In the genomic region with DNA sequence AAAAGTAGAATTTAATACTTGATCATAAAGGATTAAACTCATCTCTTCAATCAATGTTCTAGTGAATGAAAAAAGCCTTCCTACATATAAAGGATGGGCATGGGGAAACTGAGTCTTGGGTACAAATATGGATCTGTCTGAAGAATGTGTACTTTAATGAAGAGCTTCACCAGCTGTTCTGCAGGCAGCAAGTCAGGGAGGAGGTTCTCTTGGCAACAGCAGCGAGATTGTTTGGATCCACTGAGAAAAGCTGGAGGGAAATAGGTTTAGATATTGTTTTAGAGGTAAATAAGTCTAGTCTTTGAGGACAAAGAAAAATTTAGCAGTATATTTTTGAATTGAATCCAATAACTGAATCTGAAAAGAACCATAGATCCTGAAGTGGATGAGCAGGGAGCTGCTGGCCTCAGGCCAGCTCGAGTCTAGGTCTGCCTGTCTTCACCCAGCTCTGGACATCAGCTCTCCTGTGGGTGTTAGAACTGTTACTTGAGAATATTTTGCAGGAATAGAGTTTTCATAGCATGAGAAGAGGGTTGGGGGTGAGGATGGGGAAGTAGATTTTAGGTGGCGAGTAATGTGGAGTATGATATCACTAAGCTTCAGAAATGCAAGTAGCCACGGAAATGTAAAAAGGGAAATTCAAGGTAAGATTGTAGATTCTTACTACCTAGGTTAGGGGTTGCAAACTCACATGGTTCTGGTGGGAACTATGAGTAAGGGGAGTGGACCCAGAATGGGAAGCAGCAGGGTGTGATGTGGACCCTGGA, we compare ENCODE assay signal across 12 cellular contexts. TPM values are rescaled to one million over a fixed set of nuclear protein-coding genes. Genes with fewer than 3 reads are reported as not detected.
DNase-seq lines count a peak whose midpoint lies in the region; ATAC-seq and TF ChIP-seq lines count a peak whose summit lies in the region.
"Had no signal": no experiment of that assay in that cellular context is flagged by ENCODE, and none has a peak within 500 bp of the region (broad histone marks: within the 10 kb centered on the region; RNA-seq: fewer than 3 reads in every experiment).

No MANE protein-coding gene starts in this region.

- TF ChIP-seq CTCF in NB4 (IDR thresholded peaks at IDR 0.05; ENCODE audit: low read depth, low read length) (no peak), brain (conservative IDR thresholded peaks at IDR 0.05) (no peak), prostate gland (IDR thresholded peaks at IDR 0.05) (no peak)

- H3K9me3 ChIP-seq in prostate gland, result no peaks in the 10 kb centered on the region
- H3K9me3 ChIP-seq: tibial artery had no signal

- no peaks in the 10 kb centered on the region for H3K4me1 ChIP-seq in prostate gland (replicated peaks)

- intact Hi-C loops in prostate gland (cut with DNase I), result no loop called here

- TF ChIP-seq POLR2A in NB4 (IDR thresholded peaks at IDR 0.05; ENCODE audit: extremely low read depth, insufficient read length) (no peak), prostate gland (IDR thresholded peaks at IDR 0.05) (no peak)

- peaks cover 2% of the 10 kb centered on the region for H3K36me3 Mint-ChIP-seq in brain

- DNase-seq in NCI-H345 (lab: John Stamatoyannopoulos, UW) (peak; percentile 18), NCI-H345 treated with DMSO at 0.1 percent for 48 hours (lab: John Stamatoyannopoulos, UW; ENCODE audit: unreplicated experiment) (no peak), NB4 (ENCODE audit: low read depth) (peak; percentile 41), prostate gland (ENCODE audit: low spot score) (no peak), NCI-H2196 treated with DMSO at 0.1 percent for 48 hours (lab: John Stamatoyannopoulos, UW; ENCODE audit: unreplicated experiment) (no peak), NCI-H146 (lab: John Stamatoyannopoulos, UW) (no peak)
- DNase-seq: NCI-H2081, T1000, tibial artery had no signal

- WGBS in prostate gland, result 70% methylated on average over 4 of the region's 4 CpGs

- H3K4me3 ChIP-seq in NB4 (ENCODE audit: low read depth, low read length), result no peak overlapping the region
- no peak overlapping the region for H3K4me3 ChIP-seq in prostate gland
- H3K4me3 ChIP-seq: lung, tibial artery had no signal

- peaks cover 8% of the 10 kb centered on the region for H3K27me3 Mint-ChIP-seq in brain

- ATAC-seq in GM18870 (IDR thresholded peaks at IDR 0.05; ENCODE audit: unreplicated experiment), result no peak

- H3K36me3 ChIP-seq in prostate gland, result no peaks in the 10 kb centered on the region

- H3K27ac Mint-ChIP-seq in brain, result peak overlapping the region in 4 of 5 experiments; percentile 78 to 95 (median 90)

- no peaks in the 10 kb centered on the region for H3K9me3 Mint-ChIP-seq in brain

- H3K27ac ChIP-seq in prostate gland, result peak overlapping the region; percentile 28 to 34

- H3K27me3 ChIP-seq in prostate gland (replicated peaks; ENCODE audit: insufficient read depth), result no peaks in the 10 kb centered on the region
- H3K27me3 ChIP-seq: tibial artery had no signal

- H3K4me3 Mint-ChIP-seq in brain, result peak overlapping the region in 4 of 5 experiments; percentile 53 to 77 (median 68)

- H3K4me1 Mint-ChIP-seq in brain, result peaks cover 100% of the 10 kb centered on the region

RNA-seq across cellular contexts. Expression of gene RAB8B, which starts 6.0 kb away (rescaled TPM):
- polyA plus RNA-seq in brain (ENCODE audit: insufficient read depth, low read depth, low replicate concordance), result 3.1 TPM
- total RNA-seq in prostate gland, result 10 to 100 TPM; 18.5 to 29.2 TPM

RNA-seq across cellular contexts. Expression of gene RPS27L, which starts 38.2 kb away (rescaled TPM):
- polyA plus RNA-seq in brain (ENCODE audit: insufficient read depth, low read depth, low replicate concordance), result 40.2 TPM
- 100 to 1,000 TPM in 1 of 2 donors, 10 to 100 TPM in 1; 49.2 to 102 TPM for total RNA-seq in prostate gland

Comparison
In these comparisons a context has a peak if more than half of its experiments do, and no peak if none do; other contexts are left out.
1. DNase-seq: peak in NCI-H345 (single experiment) and NB4 (single experiment); none in NCI-H345 treated with DMSO at 0.1 percent for 48 hours (single experiment), prostate gland (single experiment), NCI-H2196 treated with DMSO at 0.1 percent for 48 hours (single experiment) and NCI-H146 (single experiment).